Comparison of ENCODE assay signal across 15 cellular contexts in the genomic region with DNA sequence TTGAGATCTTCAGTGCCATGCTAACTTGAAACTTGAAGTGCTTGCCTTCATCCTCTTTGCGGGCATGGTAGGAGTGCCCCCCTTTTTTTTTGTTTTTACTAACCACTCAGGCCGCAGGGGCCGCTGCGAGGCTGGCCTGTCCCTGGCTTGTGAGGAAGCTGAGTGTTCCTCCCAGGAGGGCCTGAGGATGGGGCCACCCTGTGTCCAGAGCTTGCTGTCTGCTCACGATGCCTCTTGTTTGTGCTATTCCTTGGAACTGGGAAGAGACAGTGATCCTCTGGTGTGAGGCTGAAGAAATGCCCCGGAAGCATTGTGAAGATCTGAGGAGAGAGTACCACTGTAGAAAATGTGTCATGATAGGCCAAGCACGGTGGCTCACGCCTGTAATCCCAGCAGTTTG. TPM values are rescaled to one million over a fixed set of nuclear protein-coding genes. Genes with fewer than 3 reads are reported as not detected.
A peak's percentile ranks its signal among the peaks of the same experiment; 100 is the strongest.
DNase-seq lines count a peak whose midpoint lies in the region; ATAC-seq and TF ChIP-seq lines count a peak whose summit lies in the region.
"Had no signal": no experiment of that assay in that cellular context is flagged by ENCODE, and none has a peak within 500 bp of the region (broad histone marks: within the 10 kb centered on the region; RNA-seq: fewer than 3 reads in every experiment).

No MANE protein-coding gene starts in this region.

- ATAC-seq in psoas muscle (no peak), GM21447 (IDR thresholded peaks at IDR 0.05; ENCODE audit: unreplicated experiment) (no peak)
- ATAC-seq: GM23338, HepG2, WTC11 had no signal

- H3K4me1 ChIP-seq in psoas muscle: peaks cover 22% of the 10 kb centered on the region
- H3K4me1 ChIP-seq in tibial artery: peaks cover 7 to 39% (median 22%) of the 10 kb centered on the region in 4 donors

- DNase-seq in activated naive CD4-positive, alpha-beta T cell treated with anti-CD3 and anti-CD28 coated beads, Interleukin-2, amount 10 ng/mL, durations not matched to agents 7 days and 5 days: no peak
- no peak for DNase-seq in activated naive CD4-positive, alpha-beta T cell treated with anti-CD3 and anti-CD28 coated beads, Interleukin-2, amount 50 U/mL, for 16 hours
- peak; percentile 47 for DNase-seq in MV-4-11 (lab: John Stamatoyannopoulos, UW)
- DNase-seq in glutamatergic neuron: no peak
- peak in 1 of 2 donors; percentile 42 for DNase-seq in psoas muscle
- no peak for DNase-seq in stimulated activated CD4-positive, alpha-beta T cell treated with anti-CD3 and anti-CD28 coated beads, Interleukin-12 subunit alpha, Interleukin-12 subunit beta, amount 100 ng/mL, for 4 hours
- no peak for DNase-seq in tibial artery
- DNase-seq: NCI-H1105, nucleus accumbens had no signal

- intact Hi-C loops in psoas muscle (cut with DNase I) (loop anchor here in 1 of 2 donors (5.0 kb wide), 2 partner anchors 59 to 94 kb away; a partner anchor contains a TSS), tibial artery (cut with DNase I; ENCODE audit: low total_unique reads) (no loop called here)

- H3K4me3 Mint-ChIP-seq in activated naive CD4-positive, alpha-beta T cell treated with anti-CD3 and anti-CD28 coated beads, Interleukin-2, amount 10 ng/mL, durations not matched to agents 7 days and 5 days: peak overlapping the region; percentile 40
- peak overlapping the region; percentile 55 for H3K4me3 Mint-ChIP-seq in glutamatergic neuron (ENCODE audit: unreplicated experiment)

- H3K36me3 ChIP-seq in psoas muscle (ENCODE audit: insufficient read depth in 1 of 2, low read depth in 1 of 2) (peaks cover 0 to 6% of the 10 kb centered on the region in 2 donors), tibial artery (peaks cover 0 to 12% (median 10%) of the 10 kb centered on the region in 3 donors)

- H3K27ac Mint-ChIP-seq in activated naive CD4-positive, alpha-beta T cell treated with anti-CD3 and anti-CD28 coated beads, Interleukin-2, amount 10 ng/mL, durations not matched to agents 7 days and 5 days: no peak overlapping the region
- H3K27ac Mint-ChIP-seq in glutamatergic neuron (ENCODE audit: unreplicated experiment): peak overlapping the region; percentile 59
- H3K27ac Mint-ChIP-seq: GM23338, WTC11 had no signal

- H3K4me3 ChIP-seq in psoas muscle: no peak overlapping the region
- no peak overlapping the region for H3K4me3 ChIP-seq in tibial artery
- H3K4me3 ChIP-seq: GM23338, lung had no signal

- no peaks in the 10 kb centered on the region for H3K9me3 Mint-ChIP-seq in activated naive CD4-positive, alpha-beta T cell treated with anti-CD3 and anti-CD28 coated beads, Interleukin-2, amount 10 ng/mL, durations not matched to agents 7 days and 5 days
- H3K9me3 Mint-ChIP-seq in glutamatergic neuron (ENCODE audit: unreplicated experiment): peaks cover 4% of the 10 kb centered on the region
- H3K9me3 Mint-ChIP-seq: GM23338, WTC11 had no signal

- peaks cover 7% of the 10 kb centered on the region for H3K36me3 Mint-ChIP-seq in activated naive CD4-positive, alpha-beta T cell treated with anti-CD3 and anti-CD28 coated beads, Interleukin-2, amount 10 ng/mL, durations not matched to agents 7 days and 5 days
- no peaks in the 10 kb centered on the region for H3K36me3 Mint-ChIP-seq in glutamatergic neuron (ENCODE audit: unreplicated experiment)
- H3K36me3 Mint-ChIP-seq: WTC11 had no signal

- H3K27me3 ChIP-seq in psoas muscle (ENCODE audit: insufficient read depth in 3 of 3, low read length in 2 of 3) (no peaks in the 10 kb centered on the region), tibial artery (no peaks in the 10 kb centered on the region)

- H3K27ac ChIP-seq in psoas muscle: peak overlapping the region; percentile 95
- no peak overlapping the region for H3K27ac ChIP-seq in tibial artery

- WGBS in psoas muscle, 3 donors: 79 to 86% (median 85%) methylated on average over 8 of the region's 8 CpGs

- H3K4me1 Mint-ChIP-seq in activated naive CD4-positive, alpha-beta T cell treated with anti-CD3 and anti-CD28 coated beads, Interleukin-2, amount 10 ng/mL, durations not matched to agents 7 days and 5 days: peaks cover 34% of the 10 kb centered on the region
- H3K4me1 Mint-ChIP-seq in glutamatergic neuron (ENCODE audit: low read depth, unreplicated experiment): peaks cover 18% of the 10 kb centered on the region

- TF ChIP-seq CTCF in glutamatergic neuron (IDR thresholded peaks at IDR 0.05; ENCODE audit: partially characterized antibody, unreplicated experiment): no peak
- TF ChIP-seq CTCF in psoas muscle (IDR thresholded peaks at IDR 0.05): no peak
- TF ChIP-seq CTCF in tibial artery (IDR thresholded peaks at IDR 0.05): no peak

- H3K27me3 Mint-ChIP-seq in activated naive CD4-positive, alpha-beta T cell treated with anti-CD3 and anti-CD28 coated beads, Interleukin-2, amount 10 ng/mL, durations not matched to agents 7 days and 5 days: peaks cover 17% of the 10 kb centered on the region
- peaks cover 11% of the 10 kb centered on the region for H3K27me3 Mint-ChIP-seq in glutamatergic neuron (ENCODE audit: unreplicated experiment)

- CTCF ChIA-PET in activated naive CD4-positive, alpha-beta T cell treated with anti-CD3 and anti-CD28 coated beads, Interleukin-2, amount 10 ng/mL, durations not matched to agents 7 days and 5 days (lab: Charles Lee): no interaction called here

- H3K9me3 ChIP-seq in psoas muscle: no peaks in the 10 kb centered on the region
- no peaks in the 10 kb centered on the region for H3K9me3 ChIP-seq in tibial artery
- H3K9me3 ChIP-seq: spleen had no signal

RNA-seq across cellular contexts. Expression of a gene that starts 2.3 kb away (rescaled TPM):
- total RNA-seq in glutamatergic neuron (ENCODE audit: unreplicated experiment) (31.8 TPM), psoas muscle (10 to 100 TPM; 20.6 to 41.0 (median 36.4) TPM)
- polyA plus RNA-seq in psoas muscle: 10 to 100 TPM; 28.2 to 73.3 (median 28.5) TPM

RNA-seq across cellular contexts. Expression of a gene that starts 6.6 kb away (rescaled TPM):
- total RNA-seq in glutamatergic neuron (ENCODE audit: unreplicated experiment): 119 TPM
- total RNA-seq in psoas muscle: 10 to 100 TPM in 2 of 4 donors, 1 to 10 TPM in 2; 8.7 to 28.0 (median 14.8) TPM
- 1 to 10 TPM; 3.6 to 7.3 (median 7.0) TPM for polyA plus RNA-seq in psoas muscle

RNA-seq across cellular contexts. Expression of a gene that starts 56.8 kb away (rescaled TPM):
- total RNA-seq in glutamatergic neuron (ENCODE audit: unreplicated experiment) (93.1 TPM), psoas muscle (10 to 100 TPM; 12.2 to 19.5 (median 15.0) TPM)
- polyA plus RNA-seq in psoas muscle: 10 to 100 TPM; 10.5 to 21.5 (median 15.3) TPM
